In the genomic region with DNA sequence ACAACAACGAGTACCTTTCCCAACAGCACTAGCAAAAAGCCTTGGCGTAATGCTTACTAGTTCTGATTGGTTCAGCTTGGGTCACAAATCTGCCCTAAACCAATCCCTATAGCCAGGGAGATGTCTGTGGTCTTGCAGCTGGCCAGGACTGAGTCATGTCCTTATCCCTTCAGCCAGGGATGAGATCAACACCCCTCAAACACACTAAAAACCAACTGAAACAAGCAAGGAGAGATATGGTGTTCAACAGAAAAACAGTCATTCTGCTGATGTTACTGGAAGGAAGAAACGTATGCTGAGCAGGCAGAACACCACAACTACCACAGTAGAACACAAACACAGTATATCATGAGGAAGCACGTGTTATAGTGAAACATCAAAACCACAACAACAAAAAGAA, we compare ENCODE assay signal across 18 cellular contexts.
DNase-seq lines count a peak whose midpoint lies in the region; ATAC-seq and TF ChIP-seq lines count a peak whose summit lies in the region.
"Had no signal": no experiment of that assay in that cellular context is flagged by ENCODE, and none has a peak within 500 bp of the region (broad histone marks: within the 10 kb centered on the region; RNA-seq: fewer than 3 reads in every experiment).

No MANE protein-coding gene starts in this region.

- no peak overlapping the region for H3K4me3 ChIP-seq in BLaER1 treated with 17β-estradiol and CSF1 and Interleukin-3, amounts not matched to agents 10 nM and 100 nM
- H3K4me3 ChIP-seq in choroid plexus epithelial cell (ENCODE audit: low read depth, low read length) (no peak overlapping the region), osteoblast (ENCODE audit: insufficient read depth, low read length) (no peak overlapping the region)
- H3K4me3 ChIP-seq: coronary artery had no signal

- H3K4me2 ChIP-seq in BLaER1 treated with 17β-estradiol and CSF1 and Interleukin-3, amounts not matched to agents 10 nM and 100 nM = peak overlapping the region in 9 of 11 experiments; percentile 3 to 61 (median 27); a peak in 12 of 22 replicates
- H3K4me2 ChIP-seq in osteoblast (ENCODE audit: insufficient read depth, low read length) = no peak overlapping the region

- no peaks in the 10 kb centered on the region for H3K79me2 ChIP-seq in osteoblast (ENCODE audit: insufficient read depth, low read length)

- TF ChIP-seq CTCF in choroid plexus epithelial cell (conservative IDR thresholded peaks at IDR 0.05; ENCODE audit: low read depth, low read length) (no peak), osteoblast (IDR thresholded peaks at IDR 0.05; ENCODE audit: extremely low read depth, low read depth, low read length) (no peak)

- H3K4me1 ChIP-seq in BLaER1 treated with 17β-estradiol and CSF1 and Interleukin-3, amounts not matched to agents 10 nM and 100 nM = peaks cover 10 to 55% (median 45%) of the 10 kb centered on the region in 10 experiments
- no peaks in the 10 kb centered on the region for H3K4me1 ChIP-seq in osteoblast (ENCODE audit: insufficient read depth, low read length)

- DNase-seq in LHCN-M2 (ENCODE audit: low read depth) = peak; percentile 20
- peak; percentile 51 for DNase-seq in choroid plexus epithelial cell (ENCODE audit: low read depth)
- DNase-seq in osteoblast (ENCODE audit: insufficient read length, low spot score, missing footprints) = peak; percentile 77
- no peak for DNase-seq in SK-N-DZ (ENCODE audit: low spot score)
- DNase-seq: activated CD4-positive, CD25-positive, alpha-beta regulatory T cell; activated effector memory CD4-positive, alpha-beta T cell treated with anti-CD3 and anti-CD28 coated beads, Interleukin-2, amount 50 U/mL, for 16 hours; glutamatergic neuron; Karpas-422; NCI-H1417 treated with DMSO at 0.1 percent for 48 hours; NCI-H2227 treated with DMSO at 0.1 percent for 48 hours; right cardiac atrium; substantia nigra; T-helper 17 cell had no signal

- no peak for ATAC-seq in activated CD4-positive, CD25-positive, alpha-beta regulatory T cell treated with anti-CD3 and anti-CD28 coated beads, Interleukin-2, amount 50 U/mL, for 24 hours
- ATAC-seq in GM18498 (IDR thresholded peaks at IDR 0.05; ENCODE audit: unreplicated experiment) = no peak
- ATAC-seq: Right ventricle myocardium inferior, T-helper 17 cell had no signal

- peaks cover 3 to 46% (median 23%) of the 10 kb centered on the region in 11 experiments; a peak in 19 of 22 replicates for H3K9me3 ChIP-seq in BLaER1 treated with 17β-estradiol and CSF1 and Interleukin-3, amounts not matched to agents 10 nM and 100 nM (replicated peaks in 1 of 11)
- no peaks in the 10 kb centered on the region for H3K9me3 ChIP-seq in osteoblast (ENCODE audit: low read depth, low read length)

- peaks cover 3 to 58% (median 24%) of the 10 kb centered on the region in 11 experiments; a peak in 16 of 22 replicates for H3K36me3 ChIP-seq in BLaER1 treated with 17β-estradiol and CSF1 and Interleukin-3, amounts not matched to agents 10 nM and 100 nM
- H3K36me3 ChIP-seq in osteoblast (ENCODE audit: insufficient read depth, low read length) = no peaks in the 10 kb centered on the region

- H4K20me1 ChIP-seq in BLaER1 treated with 17β-estradiol and CSF1 and Interleukin-3, amounts not matched to agents 10 nM and 100 nM = no peaks in the 10 kb centered on the region
- H4K20me1 ChIP-seq in osteoblast (ENCODE audit: insufficient read depth, low read length) = no peaks in the 10 kb centered on the region

- H3K9ac ChIP-seq in BLaER1 treated with 17β-estradiol and CSF1 and Interleukin-3, amounts not matched to agents 10 nM and 100 nM = peak overlapping the region in 2 of 11 experiments; percentile 31 to 50; a peak in 2 of 22 replicates

- H3K27me3 ChIP-seq in BLaER1 treated with 17β-estradiol and CSF1 and Interleukin-3, amounts not matched to agents 10 nM and 100 nM = no peaks in the 10 kb centered on the region
- H3K27me3 ChIP-seq in osteoblast (ENCODE audit: insufficient read depth, low read length) = no peaks in the 10 kb centered on the region

- H2AFZ ChIP-seq in osteoblast (ENCODE audit: low read length) = no peak overlapping the region

- H3K27ac ChIP-seq in BLaER1 treated with 17β-estradiol and CSF1 and Interleukin-3, amounts not matched to agents 10 nM and 100 nM = peak overlapping the region in 8 of 11 experiments; percentile 6 to 73 (median 47); a peak in 14 of 22 replicates
- H3K27ac ChIP-seq in osteoblast (ENCODE audit: low read depth, low read length) = no peak overlapping the region
- H3K27ac ChIP-seq: coronary artery had no signal
